Comparison of ENCODE assay signal across 8 cellular contexts in the genomic region with DNA sequence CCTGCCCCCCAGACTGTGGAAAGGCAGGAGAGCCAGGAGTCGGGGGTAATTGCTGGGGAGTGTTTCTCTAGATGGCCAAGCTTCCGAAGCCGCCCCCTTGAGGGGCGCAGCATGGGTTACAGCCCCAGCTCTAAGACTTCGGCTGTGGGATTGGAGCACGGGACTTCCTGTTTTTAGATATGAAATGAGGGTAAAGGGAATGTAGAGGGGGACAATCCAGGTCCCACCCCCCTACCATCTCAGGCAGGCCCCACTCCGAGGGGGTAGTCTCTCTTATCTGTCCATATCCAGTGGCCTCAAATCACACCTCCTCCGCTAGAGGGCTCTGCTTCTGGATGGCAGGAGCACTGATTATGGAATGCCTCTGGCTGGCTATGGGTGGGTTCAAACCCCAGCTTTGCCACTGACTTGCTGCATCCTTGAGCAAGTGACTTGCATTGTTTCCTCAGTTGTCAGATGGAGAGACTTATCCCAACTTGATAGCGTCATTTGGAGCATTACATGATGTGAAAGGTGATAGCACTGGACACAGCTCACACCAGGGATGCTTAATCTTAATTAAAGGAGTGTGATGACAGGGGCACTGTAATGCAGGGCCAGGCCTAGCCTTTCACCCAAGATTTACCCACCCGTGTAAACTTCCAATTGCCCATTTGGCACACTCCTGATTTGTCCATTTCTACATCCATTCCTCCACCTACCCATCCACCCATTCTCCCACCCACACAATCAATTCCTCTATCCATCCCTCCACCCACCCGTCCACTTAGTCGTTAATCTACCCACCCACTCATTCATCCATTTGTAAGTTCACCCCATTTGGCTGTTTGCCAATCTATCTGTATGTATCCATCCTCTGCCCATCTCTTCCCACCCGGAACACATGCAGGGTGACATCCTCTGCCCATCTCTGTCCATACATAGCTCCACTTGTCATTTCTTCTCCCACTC. TPM values are rescaled to one million over a fixed set of nuclear protein-coding genes. Genes with fewer than 3 reads are reported as not detected.
A peak's percentile ranks its signal among the peaks of the same experiment; 100 is the strongest.
DNase-seq lines count a peak whose midpoint lies in the region; ATAC-seq, FAIRE-seq and TF ChIP-seq lines count a peak whose summit lies in the region.

No MANE protein-coding gene starts in this region.

- FAIRE-seq in GM12878 (lab: Jason Lieb, UNC): peak; percentile 56
- FAIRE-seq in small intestine (lab: Jason Lieb, UNC): no peak

- no peaks in the 10 kb centered on the region for H3K9me3 ChIP-seq in BE2C
- no peaks in the 10 kb centered on the region for H3K9me3 ChIP-seq in PC-9 (ENCODE audit: insufficient read depth, low read depth)
- H3K9me3 ChIP-seq in GM12878 (replicated peaks; ENCODE audit: control insufficient read depth, insufficient read depth, low read length): no peaks in the 10 kb centered on the region; the same call in 2 of the 3 replicates
- no peaks in the 10 kb centered on the region for H3K9me3 ChIP-seq in iPS-15b (ENCODE audit: control insufficient read depth, insufficient read depth, low read length)
- H3K9me3 ChIP-seq in small intestine (ENCODE audit: control insufficient read depth, low read depth): no peaks in the 10 kb centered on the region

- H3K79me2 ChIP-seq in GM23338 (replicated peaks; ENCODE audit: insufficient read depth) (no peaks in the 10 kb centered on the region), PC-9 (ENCODE audit: low read depth) (no peaks in the 10 kb centered on the region), GM12878 (ENCODE audit: control insufficient read depth, insufficient read depth, low read length) (no peaks in the 10 kb centered on the region)

- no peaks in the 10 kb centered on the region; the same call in 1 of the 2 replicates for H3K36me3 ChIP-seq in BE2C
- no peaks in the 10 kb centered on the region for H3K36me3 ChIP-seq in GM23338 (ENCODE audit: insufficient read depth)
- no peaks in the 10 kb centered on the region for H3K36me3 ChIP-seq in PC-9 (ENCODE audit: low read depth)
- no peaks in the 10 kb centered on the region; a peak in 2 of 4 replicates for H3K36me3 ChIP-seq in GM12878 (ENCODE audit: control insufficient read depth in 2 of 2, insufficient read depth in 2 of 2, low read length in 1 of 2)
- peaks cover 22% of the 10 kb centered on the region for H3K36me3 ChIP-seq in iPS-15b (ENCODE audit: control insufficient read depth, insufficient read depth, low read length)
- peaks cover 0 to 3% of the 10 kb centered on the region in 2 donors for H3K36me3 ChIP-seq in small intestine (ENCODE audit: control insufficient read depth in 2 of 2, insufficient read depth in 2 of 2, low read length in 2 of 2)

- peak overlapping the region; percentile 40 for H3K4me3 ChIP-seq in BE2C (ENCODE audit: low read depth, low read length)
- peak overlapping the region; percentile 62 for H3K4me3 ChIP-seq in GM23338
- H3K4me3 ChIP-seq in PC-9: no peak overlapping the region
- no peak overlapping the region for H3K4me3 ChIP-seq in GM12878
- peak overlapping the region; percentile 76 for H3K4me3 ChIP-seq in iPS-15b (ENCODE audit: low read depth, low read length)
- no peak overlapping the region for H3K4me3 ChIP-seq in small intestine (ENCODE audit: low read depth in 1 of 2, low read length in 2 of 2)
- H3K4me3 ChIP-seq in lower leg skin (ENCODE audit: low read depth, poor library complexity, severe bottlenecking): no peak overlapping the region

- H2AFZ ChIP-seq in GM23338: no peak overlapping the region
- H2AFZ ChIP-seq in PC-9: no peak overlapping the region
- no peak overlapping the region for H2AFZ ChIP-seq in GM12878 (ENCODE audit: control insufficient read depth, low read depth, low read length)

- H3K36me3 Mint-ChIP-seq in GM23338 (ENCODE audit: low read depth): peaks cover 29% of the 10 kb centered on the region

- in situ Hi-C loops in GM12878 (cut with MboI): no loop called here

- no peak; the same call in 1 of the 2 replicates for TF ChIP-seq POLR2A in GM12878 (IDR thresholded peaks at IDR 0.05; ENCODE audit: low read depth, low read length)
- TF ChIP-seq POLR2A in lower leg skin (IDR thresholded peaks at IDR 0.05): no peak

- SMC1A ChIA-PET in GM12878 (lab: Charles Lee; ENCODE audit: uncharacterized antibody, unreplicated experiment): interaction anchor here (2.3 kb wide), 1 partner anchor 71 kb away, joined by 8 read pairs; no protein-coding TSS in a partner anchor

- TF ChIP-seq CTCF in BE2C (IDR thresholded peaks at IDR 0.05; ENCODE audit: low read depth, low read length) (peak; percentile 70), GM23338 (conservative IDR thresholded peaks at IDR 0.05; ENCODE audit: low read depth in 2 of 2) (peak; percentile 66 to 71), PC-9 (conservative IDR thresholded peaks at IDR 0.05) (peak; percentile 42; the same call in 1 of the 2 replicates), GM12878 (IDR thresholded peaks at IDR 0.05 in 2 of 3, conservative IDR thresholded peaks at IDR 0.05 in 1 of 3; ENCODE audit: control insufficient read depth in 2 of 3, extremely low read depth in 1 of 3, insufficient read depth in 1 of 3, low read depth in 3 of 3, low read length in 3 of 3) (peak; percentile 46 to 57 (median 56)), lower leg skin (IDR thresholded peaks at IDR 0.05) (no peak)

- no peak overlapping the region for H3K9ac ChIP-seq in GM12878 (ENCODE audit: control insufficient read depth, insufficient read depth, low read length)
- H3K9ac ChIP-seq in iPS-15b (ENCODE audit: low read depth, low read length): peak overlapping the region; percentile 37

- CTCF ChIA-PET in PC-9 (lab: Charles Lee) (no interaction called here), GM12878 (lab: Yijun Ruan, JAX) (interaction anchor here (0.5 to 2.4 kb wide), 8 partner anchors 9 to 516 kb away, joined by 3 to 16 read pairs (median 4); a partner anchor contains a TSS)

- no peaks in the 10 kb centered on the region for H4K20me1 ChIP-seq in GM23338 (replicated peaks; ENCODE audit: insufficient read depth)
- H4K20me1 ChIP-seq in PC-9 (ENCODE audit: insufficient read depth): no peaks in the 10 kb centered on the region
- no peaks in the 10 kb centered on the region for H4K20me1 ChIP-seq in GM12878 (ENCODE audit: control insufficient read depth, insufficient read depth)

- POLR2A ChIA-PET in PC-9 (lab: Charles Lee; ENCODE audit: unreplicated experiment) (no interaction called here), GM12878 (lab: Charles Lee) (interaction anchor here (0.6 to 1.0 kb wide), 2 partner anchors 15 to 1467 kb away, joined by 3 read pairs; a partner anchor contains a TSS)

- H3K27me3 Mint-ChIP-seq in GM23338 (ENCODE audit: insufficient read depth, low read depth, poor library complexity): peaks cover 4% of the 10 kb centered on the region

- H3K27ac Mint-ChIP-seq in GM23338: peak overlapping the region; percentile 82

- H3K4me1 ChIP-seq in BE2C (no peaks in the 10 kb centered on the region), GM23338 (ENCODE audit: insufficient read depth) (no peaks in the 10 kb centered on the region), PC-9 (replicated peaks; ENCODE audit: insufficient read depth) (no peaks in the 10 kb centered on the region), GM12878 (ENCODE audit: control insufficient read depth, insufficient read depth, low read length) (peaks cover 5% of the 10 kb centered on the region), iPS-15b (ENCODE audit: control insufficient read depth, insufficient read depth, low read length) (no peaks in the 10 kb centered on the region), small intestine (ENCODE audit: control insufficient read depth in 2 of 2, insufficient read depth in 1 of 2, low read depth in 1 of 2, low read length in 1 of 2) (no peaks in the 10 kb centered on the region)

- peak; percentile 71 for ATAC-seq in GM23338
- peak; percentile 89 for ATAC-seq in GM12878
- ATAC-seq in GM21515 (IDR thresholded peaks at IDR 0.05; ENCODE audit: unreplicated experiment): no peak

- H3K4me2 ChIP-seq in GM23338: peak overlapping the region; percentile 84
- no peak overlapping the region for H3K4me2 ChIP-seq in PC-9
- H3K4me2 ChIP-seq in GM12878 (ENCODE audit: control insufficient read depth, insufficient read depth): peak overlapping the region; percentile 25; the same call in 1 of the 2 replicates

- H3K27ac ChIP-seq in GM23338 (ENCODE audit: low read depth): peak overlapping the region; percentile 83; the same call in 1 of the 2 replicates
- H3K27ac ChIP-seq in PC-9: no peak overlapping the region
- no peak overlapping the region for H3K27ac ChIP-seq in GM12878 (ENCODE audit: control insufficient read depth, insufficient read depth)
- H3K27ac ChIP-seq in small intestine (ENCODE audit: low read depth in 1 of 2, low read length in 1 of 2): peak overlapping the region in 1 of 2 donors; percentile 52

- BruUV-seq in PC-9 (replicated peaks; lab: Mats Ljungman, UMichigan) (no TSS peak), GM12878 (replicated peaks; lab: Mats Ljungman, UMichigan) (no TSS peak)

- RAD21 ChIA-PET in GM12878 (lab: Charles Lee; ENCODE audit: unreplicated experiment): interaction anchor here (1.0 to 1.4 kb wide), 2 partner anchors 30 to 74 kb away, joined by 3 to 4 read pairs; a partner anchor contains a TSS

- peaks cover 19% of the 10 kb centered on the region for H3K4me1 Mint-ChIP-seq in GM23338

- H3K9me2 ChIP-seq in GM23338 (ENCODE audit: insufficient read depth) (no peaks in the 10 kb centered on the region), PC-9 (ENCODE audit: insufficient read depth) (no peaks in the 10 kb centered on the region)

- H3K9me3 Mint-ChIP-seq in GM23338: no peaks in the 10 kb centered on the region; the same call in 2 of the 3 replicates

- TF ChIP-seq RAD21 in GM12878 (IDR thresholded peaks at IDR 0.05; ENCODE audit: insufficient read depth, low read depth, low read length): peak; percentile 39; the same call in 1 of the 2 replicates

- H3K4me3 Mint-ChIP-seq in GM23338: peak overlapping the region; percentile 78

- intact Hi-C loops in PC-9 (cut with micrococcal nuclease; ENCODE audit: unreplicated experiment): no loop called here
- intact Hi-C loops in GM12878 (cut with micrococcal nuclease; ENCODE audit: unreplicated experiment): loop anchor here (1.0 kb wide), 1 partner anchor 71 kb away; a partner anchor contains a TSS
- intact Hi-C loops in lower leg skin (cut with DNase I; ENCODE audit: low total_unique reads): no loop called here

- no peak for TF ChIP-seq EP300 in GM12878 (IDR thresholded peaks at IDR 0.05; ENCODE audit: borderline replicate concordance in 1 of 2, control insufficient read depth in 1 of 2, low read depth in 2 of 2, low read length in 2 of 2)

- H3K27me3 ChIP-seq in BE2C: no peaks in the 10 kb centered on the region
- H3K27me3 ChIP-seq in GM23338 (ENCODE audit: insufficient read depth): no peaks in the 10 kb centered on the region
- H3K27me3 ChIP-seq in PC-9 (ENCODE audit: insufficient read depth, low read depth): no peaks in the 10 kb centered on the region
- no peaks in the 10 kb centered on the region for H3K27me3 ChIP-seq in GM12878 (replicated peaks in 1 of 2; ENCODE audit: control insufficient read depth in 2 of 2, insufficient read depth in 2 of 2, low read length in 1 of 2)
- no peaks in the 10 kb centered on the region for H3K27me3 ChIP-seq in iPS-15b (ENCODE audit: control insufficient read depth, insufficient read depth, low read length)
- no peaks in the 10 kb centered on the region for H3K27me3 ChIP-seq in small intestine (ENCODE audit: control insufficient read depth in 2 of 2, insufficient read depth in 2 of 2, low read length in 2 of 2)

- DNase-seq in BE2C: peak; percentile 47
- DNase-seq in GM23338 (ENCODE audit: low spot score): peak; percentile 71
- DNase-seq in PC-9: no peak
- DNase-seq in GM12878 (ENCODE audit: low read depth, low spot score): no peak
- peak; percentile 36 for DNase-seq in small intestine
- DNase-seq in lower leg skin (ENCODE audit: low spot score in 2 of 2): no peak

- 44% methylated on average over 13 of the region's 13 CpGs for WGBS in GM12878 (ENCODE audit: insufficient coverage, insufficient replicate concordance, low lambda C conversion rate, missing lambda C conversion rate)
- WGBS in small intestine, 3 donors: 22 to 34% (median 25%) methylated on average over 13 of the region's 13 CpGs
- WGBS in lower leg skin, 2 donors: 19 to 39% methylated on average over 11 to 13 of the region's 13 CpGs

- H3F3A ChIP-seq in GM23338 (replicated peaks; ENCODE audit: low read depth) (no peaks in the 10 kb centered on the region), PC-9 (ENCODE audit: insufficient read depth, low read depth) (no peaks in the 10 kb centered on the region)

RNA-seq across cellular contexts. Expression of a gene that starts 0.8 kb away (rescaled TPM):
- polyA plus RNA-seq in BE2C (2012; ENCODE audit: insufficient read depth, insufficient read length, low read depth): 5.0 TPM
- 5.3 and 5.6 TPM in 2 replicates for total RNA-seq in GM23338 (2014; rRNA removed; shearing (Covaris generic))
- polyA plus RNA-seq in GM23338 (2016; fragmentation: Nextera tagmentation; extraction: Ambion mirVana) (2.7 and 3.2 TPM in 2 replicates), GM12878 (2011; rRNA removed) (0.58 and 0.73 TPM in 2 replicates), GM12878 (2014; fragmentation: Illumina TruSeq; extraction: Trizol) (0.51 and 0.65 TPM in 2 replicates), GM12878 (2014; fragmentation: Nextera tagmentation; extraction: Ambion mirVana) (under 1 TPM; 0.02 to 0.11 TPM), GM12878 (2014; rRNA removed) (1.0 and 1.2 TPM in 2 replicates), GM12878 (2016; fragmentation: Nextera tagmentation; extraction: Ambion mirVana) (under 1 TPM; 0.32 to 0.44 TPM), small intestine (1 to 10 TPM in 1 of 3 donors, under 1 TPM in 2; 0.27 to 1.1 (median 0.45) TPM)
- total RNA-seq in PC-9 (2021) (1.2 and 2.2 TPM in 2 replicates), GM12878 (2014; rRNA removed) (0.16 and 0.34 TPM in 2 replicates), GM12878 (2014; rRNA removed; fragmentation: Illumina TruSeq; extraction: Trizol) (0.09 and 0.18 TPM in 2 replicates), GM12878 (2021) (0.61 and 0.97 TPM in 2 replicates), lower leg skin (under 1 TPM; 0.08 to 0.72 (median 0.33) TPM)
- 5.5 and 6.0 TPM in 2 replicates for total RNA-seq in GM12878 (2013; cell fraction: nucleolus; rRNA removed)
- 1.1 TPM for polyA plus RNA-seq in GM12878 (2011; ENCODE audit: low read depth)
- polyA plus RNA-seq in GM12878 (2011; cell fraction: cytosol; rRNA removed): 0.90 and 0.95 TPM in 2 replicates
- polyA plus RNA-seq in GM12878 (2011; cell fraction: nucleus; rRNA removed): 15.2 and 16.4 TPM in 2 replicates
- 1.7 and 1.8 TPM in 2 replicates for polyA plus RNA-seq in GM12878 (2012)
- polyA minus RNA-seq in GM12878 (2011; rRNA and poly(A)+ RNA removed): 0.44 and 0.57 TPM in 2 replicates
- polyA minus RNA-seq in GM12878 (2011; cell fraction: cytosol; rRNA and poly(A)+ RNA removed): 0.40 TPM in 1 of 2 replicates, not detected in the other
- polyA minus RNA-seq in GM12878 (2011; cell fraction: nucleus; rRNA and poly(A)+ RNA removed): 0.73 and 1.6 TPM in 2 replicates

RNA-seq across cellular contexts. Expression of a gene that starts 15.1 kb away (rescaled TPM):
- polyA plus RNA-seq in BE2C (2012; ENCODE audit: insufficient read depth, insufficient read length, low read depth): 77.9 TPM
- 45.4 and 56.5 TPM in 2 replicates for total RNA-seq in GM23338 (2014; rRNA removed; shearing (Covaris generic))
- polyA plus RNA-seq in GM23338 (2016; fragmentation: Nextera tagmentation; extraction: Ambion mirVana) (23.5 and 28.7 TPM in 2 replicates), GM12878 (2011; rRNA removed) (38.7 and 50.3 TPM in 2 replicates), GM12878 (2014; fragmentation: Illumina TruSeq; extraction: Trizol) (29.5 and 36.4 TPM in 2 replicates), GM12878 (2014; fragmentation: Nextera tagmentation; extraction: Ambion mirVana) (1 to 10 TPM; 2.0 to 4.6 TPM), GM12878 (2014; rRNA removed) (39.7 and 44.0 TPM in 2 replicates), GM12878 (2016; fragmentation: Nextera tagmentation; extraction: Ambion mirVana) (10 to 100 TPM; 11.2 to 21.6 TPM), small intestine (10 to 100 TPM; 28.3 to 57.5 (median 37.0) TPM)
- total RNA-seq in PC-9 (2021) (34.6 and 37.1 TPM in 2 replicates), GM12878 (2014; rRNA removed) (22.2 and 23.7 TPM in 2 replicates), GM12878 (2014; rRNA removed; fragmentation: Illumina TruSeq; extraction: Trizol) (19.8 and 20.3 TPM in 2 replicates), GM12878 (2021) (39.1 and 39.9 TPM in 2 replicates), lower leg skin (10 to 100 TPM; 47.2 to 66.8 (median 53.6) TPM)
- total RNA-seq in GM12878 (2013; cell fraction: nucleolus; rRNA removed): 39.3 and 46.8 TPM in 2 replicates
- 26.3 TPM for polyA plus RNA-seq in GM12878 (2011; ENCODE audit: low read depth)
- 41.0 and 43.4 TPM in 2 replicates for polyA plus RNA-seq in GM12878 (2011; cell fraction: cytosol; rRNA removed)
- 122 and 147 TPM in 2 replicates for polyA plus RNA-seq in GM12878 (2011; cell fraction: nucleus; rRNA removed)
- 46.9 and 63.6 TPM in 2 replicates for polyA plus RNA-seq in GM12878 (2012)
- polyA minus RNA-seq in GM12878 (2011; rRNA and poly(A)+ RNA removed): 34.6 and 56.6 TPM in 2 replicates
- 23.0 and 36.1 TPM in 2 replicates for polyA minus RNA-seq in GM12878 (2011; cell fraction: cytosol; rRNA and poly(A)+ RNA removed)
- 13.5 and 17.4 TPM in 2 replicates for polyA minus RNA-seq in GM12878 (2011; cell fraction: nucleus; rRNA and poly(A)+ RNA removed)

RNA-seq across cellular contexts. Expression of a gene that starts 29.6 kb away (rescaled TPM):
- polyA plus RNA-seq in BE2C (2012; ENCODE audit: insufficient read depth, insufficient read length, low read depth): 46.6 TPM
- total RNA-seq in GM23338 (2014; rRNA removed; shearing (Covaris generic)): 32.7 and 39.1 TPM in 2 replicates
- polyA plus RNA-seq in GM23338 (2016; fragmentation: Nextera tagmentation; extraction: Ambion mirVana) (57.1 and 62.2 TPM in 2 replicates), GM12878 (2011; rRNA removed) (37.6 and 40.7 TPM in 2 replicates), GM12878 (2014; fragmentation: Illumina TruSeq; extraction: Trizol) (25.7 and 29.6 TPM in 2 replicates), GM12878 (2014; fragmentation: Nextera tagmentation; extraction: Ambion mirVana) (1 to 10 TPM; 4.2 to 4.9 TPM), GM12878 (2014; rRNA removed) (35.2 TPM in 2 replicates), GM12878 (2016; fragmentation: Nextera tagmentation; extraction: Ambion mirVana) (10 to 100 TPM; 24.9 to 26.7 TPM), small intestine (10 to 100 TPM; 18.1 to 26.7 (median 26.4) TPM)
- total RNA-seq in PC-9 (2021) (33.6 and 35.2 TPM in 2 replicates), GM12878 (2014; rRNA removed) (17.2 and 17.5 TPM in 2 replicates), GM12878 (2014; rRNA removed; fragmentation: Illumina TruSeq; extraction: Trizol) (21.5 and 21.6 TPM in 2 replicates), GM12878 (2021) (37.7 and 44.7 TPM in 2 replicates), lower leg skin (10 to 100 TPM; 30.0 to 43.7 (median 32.4) TPM)
- 49.1 and 53.3 TPM in 2 replicates for total RNA-seq in GM12878 (2013; cell fraction: nucleolus; rRNA removed)
- polyA plus RNA-seq in GM12878 (2011; ENCODE audit: low read depth): 28.8 TPM
- 29.1 and 32.9 TPM in 2 replicates for polyA plus RNA-seq in GM12878 (2011; cell fraction: cytosol; rRNA removed)
- polyA plus RNA-seq in GM12878 (2011; cell fraction: nucleus; rRNA removed): 111 and 130 TPM in 2 replicates
- polyA plus RNA-seq in GM12878 (2012): 39.8 and 54.3 TPM in 2 replicates
- 25.2 and 28.9 TPM in 2 replicates for polyA minus RNA-seq in GM12878 (2011; rRNA and poly(A)+ RNA removed)
- polyA minus RNA-seq in GM12878 (2011; cell fraction: cytosol; rRNA and poly(A)+ RNA removed): 8.0 and 11.7 TPM in 2 replicates
- 19.5 and 29.8 TPM in 2 replicates for polyA minus RNA-seq in GM12878 (2011; cell fraction: nucleus; rRNA and poly(A)+ RNA removed)

RNA-seq across cellular contexts. Expression of a gene that starts 53.7 kb away (rescaled TPM):
- 12.5 TPM for polyA plus RNA-seq in BE2C (2012; ENCODE audit: insufficient read depth, insufficient read length, low read depth)
- 336 and 359 TPM in 2 replicates for total RNA-seq in GM23338 (2014; rRNA removed; shearing (Covaris generic))
- polyA plus RNA-seq in GM23338 (2016; fragmentation: Nextera tagmentation; extraction: Ambion mirVana) (232 and 237 TPM in 2 replicates), GM12878 (2011; rRNA removed) (65.9 and 96.8 TPM in 2 replicates), GM12878 (2014; fragmentation: Illumina TruSeq; extraction: Trizol) (30.1 and 34.0 TPM in 2 replicates), GM12878 (2014; fragmentation: Nextera tagmentation; extraction: Ambion mirVana) (10 to 100 TPM; 19.6 to 26.2 TPM), GM12878 (2014; rRNA removed) (31.7 and 32.1 TPM in 2 replicates), GM12878 (2016; fragmentation: Nextera tagmentation; extraction: Ambion mirVana) (10 to 100 TPM; 46.5 to 54.5 TPM), small intestine (10 to 100 TPM in 2 of 3 donors, 1 to 10 TPM in 1; 2.9 to 35.1 (median 10.1) TPM)
- total RNA-seq in PC-9 (2021) (3.6 and 4.4 TPM in 2 replicates), GM12878 (2014; rRNA removed) (32.9 and 37.9 TPM in 2 replicates), GM12878 (2014; rRNA removed; fragmentation: Illumina TruSeq; extraction: Trizol) (19.2 and 19.9 TPM in 2 replicates), GM12878 (2021) (29.6 and 30.4 TPM in 2 replicates), lower leg skin (10 to 100 TPM in 1 of 4 donors, 1 to 10 TPM in 3; 5.2 to 10.3 (median 8.3) TPM)
- 293 and 318 TPM in 2 replicates for total RNA-seq in GM12878 (2013; cell fraction: nucleolus; rRNA removed)
- polyA plus RNA-seq in GM12878 (2011; ENCODE audit: low read depth): 61.5 TPM
- 86.7 and 115 TPM in 2 replicates for polyA plus RNA-seq in GM12878 (2011; cell fraction: cytosol; rRNA removed)
- 111 and 151 TPM in 2 replicates for polyA plus RNA-seq in GM12878 (2011; cell fraction: nucleus; rRNA removed)
- polyA plus RNA-seq in GM12878 (2012): 114 and 191 TPM in 2 replicates
- polyA minus RNA-seq in GM12878 (2011; rRNA and poly(A)+ RNA removed): 60.6 and 83.6 TPM in 2 replicates
- polyA minus RNA-seq in GM12878 (2011; cell fraction: cytosol; rRNA and poly(A)+ RNA removed): 25.4 and 29.0 TPM in 2 replicates
- polyA minus RNA-seq in GM12878 (2011; cell fraction: nucleus; rRNA and poly(A)+ RNA removed): 53.8 and 65.6 TPM in 2 replicates

Comparison
In these comparisons a context has a peak if more than half of its experiments do, and no peak if none do; other contexts are left out.
1. DNase-seq: peak in BE2C (single experiment), GM23338 (single experiment) and small intestine (single experiment); none in PC-9 (0 of 2), GM12878 (single experiment) and lower leg skin (0 of 2).
2. H3K4me3 ChIP-seq: peak in BE2C (single experiment), GM23338 (single experiment) and iPS-15b (single experiment); none in PC-9 (single experiment), GM12878 (single experiment), small intestine (0 of 2) and lower leg skin (single experiment).
3. CTCF ChIP-seq: peak in BE2C (single experiment), GM23338 (2 of 2), PC-9 (single experiment) and GM12878 (3 of 3); none in lower leg skin (0 of 3).